In genomic region chr4:126071346-126072333, GRCh38 we compare ENCODE assay signal across 1 cellular context.
TF ChIP-seq lines count a peak whose summit lies in the region.

No MANE protein-coding gene starts in this region.

TF ChIP-seq in WTC11, 78 proteins besides CTCF, POLR2A, EP300 and RAD21 (continued from another document):
- TF ChIP-seq STAT6 (CRISPR knock-in tag; conservative IDR thresholded peaks at IDR 0.05; ENCODE audit: low read depth) (no peak), IRF1 (CRISPR knock-in tag; IDR thresholded peaks at IDR 0.05) (no peak)
